2 cellular contexts compared by ENCODE assay signal in the genomic region with DNA sequence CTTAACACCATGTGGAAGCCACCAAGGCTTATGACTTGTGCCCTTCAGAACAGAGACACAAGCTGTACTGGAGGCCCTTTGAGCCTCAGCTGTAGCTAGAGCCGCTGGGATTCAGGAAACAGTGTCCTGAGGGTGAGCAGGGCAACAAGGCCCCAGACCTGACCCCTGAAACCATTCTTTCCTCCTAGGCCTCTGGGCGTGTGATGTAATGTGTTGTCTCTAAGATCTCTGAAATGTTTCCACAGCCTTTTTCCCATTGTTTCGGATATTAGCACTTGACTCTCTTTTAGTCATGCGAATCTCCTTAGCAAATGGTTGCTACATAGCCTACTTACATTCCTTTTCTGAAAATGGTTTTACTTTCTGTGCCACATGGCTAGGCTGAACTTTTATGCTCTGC.
TF ChIP-seq lines count a peak whose summit lies in the region.

No MANE protein-coding gene starts in this region.

TF ChIP-seq in H1, 55 proteins besides CTCF, POLR2A, EP300 and RAD21:
- TF ChIP-seq ASH2L (IDR thresholded peaks at IDR 0.05; ENCODE audit: low read length) (no peak), CEBPB (IDR thresholded peaks at IDR 0.05; ENCODE audit: low read depth, low read length) (0 out of 2 replicates have a peak, but pooled peaks have one; percentile 16)

TF ChIP-seq in SK-N-SH, 30 proteins besides CTCF, POLR2A, EP300 and RAD21:
- TF ChIP-seq, protein P1, sequence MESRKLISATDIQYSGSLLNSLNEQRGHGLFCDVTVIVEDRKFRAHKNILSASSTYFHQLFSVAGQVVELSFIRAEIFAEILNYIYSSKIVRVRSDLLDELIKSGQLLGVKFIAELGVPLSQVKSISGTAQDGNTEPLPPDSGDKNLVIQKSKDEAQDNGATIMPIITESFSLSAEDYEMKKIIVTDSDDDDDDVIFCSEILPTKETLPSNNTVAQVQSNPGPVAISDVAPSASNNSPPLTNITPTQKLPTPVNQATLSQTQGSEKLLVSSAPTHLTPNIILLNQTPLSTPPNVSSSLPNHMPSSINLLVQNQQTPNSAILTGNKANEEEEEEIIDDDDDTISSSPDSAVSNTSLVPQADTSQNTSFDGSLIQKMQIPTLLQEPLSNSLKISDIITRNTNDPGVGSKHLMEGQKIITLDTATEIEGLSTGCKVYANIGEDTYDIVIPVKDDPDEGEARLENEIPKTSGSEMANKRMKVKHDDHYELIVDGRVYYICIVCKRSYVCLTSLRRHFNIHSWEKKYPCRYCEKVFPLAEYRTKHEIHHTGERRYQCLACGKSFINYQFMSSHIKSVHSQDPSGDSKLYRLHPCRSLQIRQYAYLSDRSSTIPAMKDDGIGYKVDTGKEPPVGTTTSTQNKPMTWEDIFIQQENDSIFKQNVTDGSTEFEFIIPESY (IDR thresholded peaks at IDR 0.05; ENCODE audit: borderline replicate concordance, low read depth), result no peak
- TF ChIP-seq MXI1 (IDR thresholded peaks at IDR 0.05; ENCODE audit: low read depth, low read length), result no peak
- TF ChIP-seq, protein P2, sequence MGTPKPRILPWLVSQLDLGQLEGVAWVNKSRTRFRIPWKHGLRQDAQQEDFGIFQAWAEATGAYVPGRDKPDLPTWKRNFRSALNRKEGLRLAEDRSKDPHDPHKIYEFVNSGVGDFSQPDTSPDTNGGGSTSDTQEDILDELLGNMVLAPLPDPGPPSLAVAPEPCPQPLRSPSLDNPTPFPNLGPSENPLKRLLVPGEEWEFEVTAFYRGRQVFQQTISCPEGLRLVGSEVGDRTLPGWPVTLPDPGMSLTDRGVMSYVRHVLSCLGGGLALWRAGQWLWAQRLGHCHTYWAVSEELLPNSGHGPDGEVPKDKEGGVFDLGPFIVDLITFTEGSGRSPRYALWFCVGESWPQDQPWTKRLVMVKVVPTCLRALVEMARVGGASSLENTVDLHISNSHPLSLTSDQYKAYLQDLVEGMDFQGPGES (IDR thresholded peaks at IDR 0.05; ENCODE audit: low read depth, low read length), result no peak
- TF ChIP-seq, protein P3, sequence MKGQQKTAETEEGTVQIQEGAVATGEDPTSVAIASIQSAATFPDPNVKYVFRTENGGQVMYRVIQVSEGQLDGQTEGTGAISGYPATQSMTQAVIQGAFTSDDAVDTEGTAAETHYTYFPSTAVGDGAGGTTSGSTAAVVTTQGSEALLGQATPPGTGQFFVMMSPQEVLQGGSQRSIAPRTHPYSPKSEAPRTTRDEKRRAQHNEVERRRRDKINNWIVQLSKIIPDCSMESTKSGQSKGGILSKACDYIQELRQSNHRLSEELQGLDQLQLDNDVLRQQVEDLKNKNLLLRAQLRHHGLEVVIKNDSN (IDR thresholded peaks at IDR 0.05; ENCODE audit: borderline replicate concordance, low read depth), result no peak
- no peak for TF ChIP-seq TAF1 (IDR thresholded peaks at IDR 0.05; ENCODE audit: borderline replicate concordance, low read depth, low read length)
- TF ChIP-seq, protein P4, sequence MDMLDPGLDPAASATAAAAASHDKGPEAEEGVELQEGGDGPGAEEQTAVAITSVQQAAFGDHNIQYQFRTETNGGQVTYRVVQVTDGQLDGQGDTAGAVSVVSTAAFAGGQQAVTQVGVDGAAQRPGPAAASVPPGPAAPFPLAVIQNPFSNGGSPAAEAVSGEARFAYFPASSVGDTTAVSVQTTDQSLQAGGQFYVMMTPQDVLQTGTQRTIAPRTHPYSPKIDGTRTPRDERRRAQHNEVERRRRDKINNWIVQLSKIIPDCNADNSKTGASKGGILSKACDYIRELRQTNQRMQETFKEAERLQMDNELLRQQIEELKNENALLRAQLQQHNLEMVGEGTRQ (IDR thresholded peaks at IDR 0.05; ENCODE audit: borderline replicate concordance, low read depth, low read length), result no peak
- no peak for TF ChIP-seq RCOR1 (IDR thresholded peaks at IDR 0.05; ENCODE audit: low read length)
- no peak for TF ChIP-seq GATA2 (CRISPR knock-in tag; IDR thresholded peaks at IDR 0.05)
- TF ChIP-seq, protein P5, sequence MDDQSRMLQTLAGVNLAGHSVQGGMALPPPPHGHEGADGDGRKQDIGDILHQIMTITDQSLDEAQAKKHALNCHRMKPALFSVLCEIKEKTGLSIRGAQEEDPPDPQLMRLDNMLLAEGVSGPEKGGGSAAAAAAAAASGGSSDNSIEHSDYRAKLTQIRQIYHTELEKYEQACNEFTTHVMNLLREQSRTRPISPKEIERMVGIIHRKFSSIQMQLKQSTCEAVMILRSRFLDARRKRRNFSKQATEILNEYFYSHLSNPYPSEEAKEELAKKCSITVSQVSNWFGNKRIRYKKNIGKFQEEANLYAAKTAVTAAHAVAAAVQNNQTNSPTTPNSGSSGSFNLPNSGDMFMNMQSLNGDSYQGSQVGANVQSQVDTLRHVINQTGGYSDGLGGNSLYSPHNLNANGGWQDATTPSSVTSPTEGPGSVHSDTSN (IDR thresholded peaks at IDR 0.05), result no peak
- no peak for TF ChIP-seq EZH2phosphoT487 (IDR thresholded peaks at IDR 0.05; ENCODE audit: borderline replicate concordance, low read depth)
- no peak for TF ChIP-seq POLR2AphosphoS5 (IDR thresholded peaks at IDR 0.05; ENCODE audit: low read depth, low read length)
- no peak for TF ChIP-seq FOXM1 (IDR thresholded peaks at IDR 0.05; ENCODE audit: low read depth)
- TF ChIP-seq JUND (IDR thresholded peaks at IDR 0.05), result no peak
- no peak for TF ChIP-seq GABPA (IDR thresholded peaks at IDR 0.05; ENCODE audit: low read depth)
- no peak for TF ChIP-seq MEF2A (IDR thresholded peaks at IDR 0.05; ENCODE audit: borderline replicate concordance, low read depth)
- TF ChIP-seq, protein P6, sequence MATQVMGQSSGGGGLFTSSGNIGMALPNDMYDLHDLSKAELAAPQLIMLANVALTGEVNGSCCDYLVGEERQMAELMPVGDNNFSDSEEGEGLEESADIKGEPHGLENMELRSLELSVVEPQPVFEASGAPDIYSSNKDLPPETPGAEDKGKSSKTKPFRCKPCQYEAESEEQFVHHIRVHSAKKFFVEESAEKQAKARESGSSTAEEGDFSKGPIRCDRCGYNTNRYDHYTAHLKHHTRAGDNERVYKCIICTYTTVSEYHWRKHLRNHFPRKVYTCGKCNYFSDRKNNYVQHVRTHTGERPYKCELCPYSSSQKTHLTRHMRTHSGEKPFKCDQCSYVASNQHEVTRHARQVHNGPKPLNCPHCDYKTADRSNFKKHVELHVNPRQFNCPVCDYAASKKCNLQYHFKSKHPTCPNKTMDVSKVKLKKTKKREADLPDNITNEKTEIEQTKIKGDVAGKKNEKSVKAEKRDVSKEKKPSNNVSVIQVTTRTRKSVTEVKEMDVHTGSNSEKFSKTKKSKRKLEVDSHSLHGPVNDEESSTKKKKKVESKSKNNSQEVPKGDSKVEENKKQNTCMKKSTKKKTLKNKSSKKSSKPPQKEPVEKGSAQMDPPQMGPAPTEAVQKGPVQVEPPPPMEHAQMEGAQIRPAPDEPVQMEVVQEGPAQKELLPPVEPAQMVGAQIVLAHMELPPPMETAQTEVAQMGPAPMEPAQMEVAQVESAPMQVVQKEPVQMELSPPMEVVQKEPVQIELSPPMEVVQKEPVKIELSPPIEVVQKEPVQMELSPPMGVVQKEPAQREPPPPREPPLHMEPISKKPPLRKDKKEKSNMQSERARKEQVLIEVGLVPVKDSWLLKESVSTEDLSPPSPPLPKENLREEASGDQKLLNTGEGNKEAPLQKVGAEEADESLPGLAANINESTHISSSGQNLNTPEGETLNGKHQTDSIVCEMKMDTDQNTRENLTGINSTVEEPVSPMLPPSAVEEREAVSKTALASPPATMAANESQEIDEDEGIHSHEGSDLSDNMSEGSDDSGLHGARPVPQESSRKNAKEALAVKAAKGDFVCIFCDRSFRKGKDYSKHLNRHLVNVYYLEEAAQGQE (IDR thresholded peaks at IDR 0.05; ENCODE audit: low read depth, low read length), result no peak
- no peak for TF ChIP-seq FOXJ3 (CRISPR knock-in tag; IDR thresholded peaks at IDR 0.05)
- TF ChIP-seq SMC3 (IDR thresholded peaks at IDR 0.05; ENCODE audit: low read depth, low read length), result no peak
